Comparison of ENCODE assay signal across 1 cellular context in genomic region chr3:13880811-13881156, GRCh38.
A peak's percentile ranks its signal among the peaks of the same experiment; 100 is the strongest.
TF ChIP-seq lines count a peak whose summit lies in the region.

No MANE protein-coding gene starts in this region.

TF ChIP-seq in K562, 482 proteins besides CTCF, POLR2A, EP300 and RAD21 (continued from another document):
- TF ChIP-seq ARID4B (CRISPR knock-in tag; IDR thresholded peaks at IDR 0.05) (0 out of 2 replicates have a peak, but pooled peaks have one; percentile 6), PCBP1 (IDR thresholded peaks at IDR 0.05; ENCODE audit: low read depth, low read length, poor library complexity, severe bottlenecking) (no peak), ZKSCAN8 (CRISPR knock-in tag; IDR thresholded peaks at IDR 0.05) (no peak), TFAP4 (CRISPR knock-in tag; IDR thresholded peaks at IDR 0.05; ENCODE audit: borderline replicate concordance) (0 out of 2 replicates have a peak, but pooled peaks have one; percentile 9), ZBTB7A (IDR thresholded peaks at IDR 0.05; ENCODE audit: borderline replicate concordance, control insufficient read depth, low read depth, low read length) (no peak), NRF1 (conservative IDR thresholded peaks at IDR 0.05 in 1 of 2, IDR thresholded peaks at IDR 0.05 in 1 of 2) (peak; percentile 46 to 59; a peak in 3 of 4 replicates)
- TF ChIP-seq, protein P1, sequence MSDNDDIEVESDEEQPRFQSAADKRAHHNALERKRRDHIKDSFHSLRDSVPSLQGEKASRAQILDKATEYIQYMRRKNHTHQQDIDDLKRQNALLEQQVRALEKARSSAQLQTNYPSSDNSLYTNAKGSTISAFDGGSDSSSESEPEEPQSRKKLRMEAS (CRISPR knock-in tag; IDR thresholded peaks at IDR 0.05) = 0 out of 2 replicates have a peak, but pooled peaks have one; percentile 4
